ENCODE assay signal across 8 cellular contexts in genomic region chr17:74212262-74212912, GRCh38. TPM values are rescaled to one million over a fixed set of nuclear protein-coding genes. Genes with fewer than 3 reads are reported as not detected.
DNase-seq lines count a peak whose midpoint lies in the region; TF ChIP-seq lines count a peak whose summit lies in the region.

No MANE protein-coding gene starts in this region.

- DNase-seq in NCI-H82 (lab: John Stamatoyannopoulos, UW) (peak; percentile 58), NCI-H82 treated with DMSO at 0.1 percent for 48 hours (lab: John Stamatoyannopoulos, UW; ENCODE audit: unreplicated experiment) (no peak), NT2/D1 (ENCODE audit: low read depth, low spot score) (no peak), RKO (ENCODE audit: low spot score) (no peak), T1000 (lab: John Stamatoyannopoulos, UW) (no peak)

- H3K9me3 Mint-ChIP-seq in brain = peaks cover 0 to 3% (median 0%) of the 10 kb centered on the region in 5 experiments

- H3K4me3 ChIP-seq in NT2/D1 (ENCODE audit: insufficient read length, low read depth) = peak overlapping the region; percentile 45
- peak overlapping the region; percentile 80 to 84 for H3K4me3 ChIP-seq in stomach smooth muscle (ENCODE audit: low read length in 2 of 2)

- H3K9me3 ChIP-seq in NT2/D1 (ENCODE audit: insufficient read depth, low read length) = no peaks in the 10 kb centered on the region
- no peaks in the 10 kb centered on the region for H3K9me3 ChIP-seq in stomach smooth muscle (ENCODE audit: control insufficient read depth in 2 of 2, low read length in 2 of 2)

- H3K36me3 ChIP-seq in NT2/D1 (ENCODE audit: insufficient read depth, insufficient read length, low read length) (peaks cover 36% of the 10 kb centered on the region), stomach smooth muscle (ENCODE audit: control insufficient read depth in 2 of 2, insufficient read depth in 2 of 2, low read length in 2 of 2) (peaks cover 16 to 18% of the 10 kb centered on the region in 2 donors)

- H3K27me3 ChIP-seq in NT2/D1 (ENCODE audit: insufficient read depth, insufficient read length) (peaks cover 14% of the 10 kb centered on the region), layer of hippocampus (ENCODE audit: control insufficient read depth, insufficient read depth, low read length) (no peaks in the 10 kb centered on the region), stomach smooth muscle (ENCODE audit: control insufficient read depth in 1 of 2, insufficient read depth in 2 of 2, low read length in 2 of 2) (no peaks in the 10 kb centered on the region)

- TF ChIP-seq CTCF in brain (conservative IDR thresholded peaks at IDR 0.05) = no peak

- H3K36me3 Mint-ChIP-seq in brain = peaks cover 30% of the 10 kb centered on the region

- peaks cover 93% of the 10 kb centered on the region for H3K4me1 Mint-ChIP-seq in brain

- peak overlapping the region; percentile 93 to 96 (median 94) for H3K27ac Mint-ChIP-seq in brain

- H3K9ac ChIP-seq in NT2/D1 (ENCODE audit: insufficient read length, low read depth) (peak overlapping the region; percentile 82), stomach smooth muscle (ENCODE audit: low read length in 2 of 2) (peak overlapping the region; percentile 29 to 84)

- H3K27ac ChIP-seq in layer of hippocampus (ENCODE audit: low read depth, low read length) = peak overlapping the region; percentile 91
- peak overlapping the region; percentile 37 for H3K27ac ChIP-seq in stomach smooth muscle (ENCODE audit: low read length)

- peaks cover 51% of the 10 kb centered on the region for H3K4me1 ChIP-seq in NT2/D1 (ENCODE audit: insufficient read depth, insufficient read length)
- H3K4me1 ChIP-seq in stomach smooth muscle (ENCODE audit: control insufficient read depth, insufficient read depth, low read length) = peaks cover 34% of the 10 kb centered on the region

- H3K27me3 Mint-ChIP-seq in brain = peaks cover 14% of the 10 kb centered on the region

- H3K4me3 Mint-ChIP-seq in brain = peak overlapping the region; percentile 84 to 88 (median 86)

RNA-seq across cellular contexts. Expression of gene TTYH2, which starts 1.0 kb away (rescaled TPM):
- 91.1 TPM for polyA plus RNA-seq in brain (ENCODE audit: insufficient read depth, low read depth, low replicate concordance)

RNA-seq across cellular contexts. Expression of gene RPL38, which starts 8.9 kb away (rescaled TPM):
- 4,253 TPM for polyA plus RNA-seq in brain (ENCODE audit: insufficient read depth, low read depth, low replicate concordance)
